Comparison of ENCODE assay signal across 10 cellular contexts in genomic region chr9:133604214-133604613, GRCh38. TPM values are rescaled to one million over a fixed set of nuclear protein-coding genes. Genes with fewer than 3 reads are reported as not detected.
DNase-seq lines count a peak whose midpoint lies in the region; ATAC-seq and TF ChIP-seq lines count a peak whose summit lies in the region.
"Had no signal": no experiment of that assay in that cellular context is flagged by ENCODE, and none has a peak within 500 bp of the region (broad histone marks: within the 10 kb centered on the region; RNA-seq: fewer than 3 reads in every experiment).

No MANE protein-coding gene starts in this region.

- H3K27me3 Mint-ChIP-seq in activated naive CD8-positive, alpha-beta T cell treated with anti-CD3 and anti-CD28 coated beads for 36 hours: peaks cover 21% of the 10 kb centered on the region

- H3K9ac ChIP-seq in OCI-LY1 (ENCODE audit: low read length): no peak overlapping the region
- H3K9ac ChIP-seq: GM23248 had no signal

- peaks cover 9% of the 10 kb centered on the region for H3K4me1 Mint-ChIP-seq in activated naive CD8-positive, alpha-beta T cell treated with anti-CD3 and anti-CD28 coated beads for 36 hours
- H3K4me1 Mint-ChIP-seq: endodermal cell had no signal

- no peaks in the 10 kb centered on the region for H4K20me1 ChIP-seq in OCI-LY1 (ENCODE audit: insufficient read depth, low read length)

- H3K4me3 Mint-ChIP-seq in activated naive CD8-positive, alpha-beta T cell treated with anti-CD3 and anti-CD28 coated beads for 36 hours: no peak overlapping the region
- H3K4me3 Mint-ChIP-seq: endodermal cell had no signal

- ATAC-seq in HG03108 (IDR thresholded peaks at IDR 0.05; ENCODE audit: unreplicated experiment): no peak

- H3K27ac Mint-ChIP-seq in activated naive CD8-positive, alpha-beta T cell treated with anti-CD3 and anti-CD28 coated beads for 36 hours: no peak overlapping the region
- H3K27ac Mint-ChIP-seq: endodermal cell had no signal

- no peaks in the 10 kb centered on the region for H3K4me1 ChIP-seq in OCI-LY1 (ENCODE audit: insufficient read depth, low read length, severe bottlenecking)
- H3K4me1 ChIP-seq: prostate gland had no signal

- H3K9me3 ChIP-seq in OCI-LY1 (ENCODE audit: low read length): no peaks in the 10 kb centered on the region
- H3K9me3 ChIP-seq: prostate gland had no signal

- H2AFZ ChIP-seq in OCI-LY1 (ENCODE audit: low read length): no peak overlapping the region
- H2AFZ ChIP-seq: GM23248 had no signal

- H3K4me2 ChIP-seq in OCI-LY1 (ENCODE audit: low read length): no peak overlapping the region

- no peak overlapping the region for H3K27ac ChIP-seq in OCI-LY1 (ENCODE audit: low read depth, low read length, poor library complexity, severe bottlenecking)
- H3K27ac ChIP-seq: GM23248, prostate gland had no signal

- no peaks in the 10 kb centered on the region for H3F3A ChIP-seq in OCI-LY1 (ENCODE audit: insufficient read depth, low read length)

- H3K4me3 ChIP-seq in GM12864 (ENCODE audit: low read depth, low read length) (no peak overlapping the region), OCI-LY1 (ENCODE audit: low read depth, low read length, poor library complexity, severe bottlenecking) (no peak overlapping the region)
- H3K4me3 ChIP-seq: GM23248, prostate gland had no signal

- DNase-seq in GM12864 (ENCODE audit: low read depth) (no peak), CD1c-positive myeloid dendritic cell (ENCODE audit: extremely low spot score) (no peak), pons (ENCODE audit: low spot score) (no peak)
- peak; percentile 36 for DNase-seq in activated naive CD8-positive, alpha-beta T cell treated with anti-CD3 and anti-CD28 coated beads for 36 hours
- peak; percentile 44 for DNase-seq in stimulated activated CD4-positive, alpha-beta T cell treated with anti-CD3 and anti-CD28 coated beads, Interleukin-15, amount 100 ng/mL, for 24 hours
- DNase-seq: endodermal cell, GM23248 had no signal

- TF ChIP-seq CTCF in GM12864 (IDR thresholded peaks at IDR 0.05; ENCODE audit: low read depth, low read length, missing control alignments) (peak; percentile 4), OCI-LY1 (IDR thresholded peaks at IDR 0.05; ENCODE audit: low read length) (peak; percentile 8; the same call in 1 of the 2 replicates)

- H3K9me2 ChIP-seq in OCI-LY1 (ENCODE audit: low read depth, low read length): no peaks in the 10 kb centered on the region

- no peaks in the 10 kb centered on the region for H3K36me3 ChIP-seq in OCI-LY1 (ENCODE audit: insufficient read depth, low read length)
- H3K36me3 ChIP-seq: prostate gland had no signal

- peaks cover 5% of the 10 kb centered on the region; the same call in 1 of the 2 replicates for H3K27me3 ChIP-seq in OCI-LY1 (ENCODE audit: insufficient read depth, low read length)

- no peaks in the 10 kb centered on the region for H3K79me2 ChIP-seq in OCI-LY1 (ENCODE audit: insufficient read depth, low read length)

- no peaks in the 10 kb centered on the region for H3K36me3 Mint-ChIP-seq in activated naive CD8-positive, alpha-beta T cell treated with anti-CD3 and anti-CD28 coated beads for 36 hours

- no peaks in the 10 kb centered on the region for H3K9me3 Mint-ChIP-seq in activated naive CD8-positive, alpha-beta T cell treated with anti-CD3 and anti-CD28 coated beads for 36 hours
- H3K9me3 Mint-ChIP-seq: endodermal cell had no signal

RNA-seq across cellular contexts. Expression of gene FAM163B, which starts 5.0 kb away (rescaled TPM):
- not detected for total RNA-seq in activated naive CD8-positive, alpha-beta T cell treated with anti-CD3 and anti-CD28 coated beads for 36 hours
- total RNA-seq: endodermal cell, GM23248 had no signal

RNA-seq across cellular contexts. Expression of gene DBH, which starts 31.9 kb away (rescaled TPM):
- not detected for total RNA-seq in activated naive CD8-positive, alpha-beta T cell treated with anti-CD3 and anti-CD28 coated beads for 36 hours
- total RNA-seq: endodermal cell, GM23248, prostate gland had no signal

Comparison
In these comparisons a context has a peak if more than half of its experiments do, and no peak if none do; other contexts are left out.
1. DNase-seq: peak in activated naive CD8-positive, alpha-beta T cell treated with anti-CD3 and anti-CD28 coated beads for 36 hours (single experiment) and stimulated activated CD4-positive, alpha-beta T cell treated with anti-CD3 and anti-CD28 coated beads, Interleukin-15, amount 100 ng/mL, for 24 hours (single experiment); none in GM12864 (single experiment), CD1c-positive myeloid dendritic cell (single experiment) and pons (single experiment).